ENCODE assay signal across 11 cellular contexts in genomic region chr7:45402480-45403218, GRCh38.
DNase-seq lines count a peak whose midpoint lies in the region; ATAC-seq and TF ChIP-seq lines count a peak whose summit lies in the region.
"Had no signal": no experiment of that assay in that cellular context is flagged by ENCODE, and none has a peak within 500 bp of the region (broad histone marks: within the 10 kb centered on the region; RNA-seq: fewer than 3 reads in every experiment).

No MANE protein-coding gene starts in this region.

- H3K9me3 ChIP-seq in DND-41 (ENCODE audit: insufficient read depth, low read length, severe bottlenecking), result no peaks in the 10 kb centered on the region

- CTCF ChIA-PET in activated CD8-positive, alpha-beta T cell treated with anti-CD3 and anti-CD28 coated beads, Interleukin-2, amount 10 ng/mL, durations not matched to agents 7 days and 5 days (lab: Charles Lee), result no interaction called here

- H3K27me3 ChIP-seq in DND-41 (ENCODE audit: insufficient read depth, low read length, poor library complexity), result no peaks in the 10 kb centered on the region

- TF ChIP-seq POLR2A in lower leg skin (IDR thresholded peaks at IDR 0.05), result no peak

- H4K20me1 ChIP-seq in DND-41 (ENCODE audit: insufficient read depth, low read length), result no peaks in the 10 kb centered on the region; the same call in 1 of the 2 replicates

- ATAC-seq in DND-41 (ENCODE audit: insufficient read depth, low read depth) (peak; percentile 65), GM21390 (IDR thresholded peaks at IDR 0.05; ENCODE audit: unreplicated experiment) (no peak), HG02970 (IDR thresholded peaks at IDR 0.05; ENCODE audit: low FRiP score, unreplicated experiment) (no peak)
- peak; percentile 44 for ATAC-seq in activated CD8-positive, alpha-beta T cell treated with anti-CD3 and anti-CD28 coated beads, Interleukin-2, amount 10 ng/mL, durations not matched to agents 7 days and 5 days
- ATAC-seq: activated T-cell treated with anti-CD3 and anti-CD28 coated beads, Interleukin-2, amount 50 U/mL, for 4 hours; naive thymus-derived CD8-positive, alpha-beta T cell had no signal

- H3K4me3 ChIP-seq in DND-41 (ENCODE audit: low read depth in 1 of 2, low read length in 2 of 2) (no peak overlapping the region), lower leg skin (ENCODE audit: low read depth, poor library complexity, severe bottlenecking) (no peak overlapping the region)

- no peaks in the 10 kb centered on the region for H3K36me3 ChIP-seq in DND-41 (ENCODE audit: insufficient read depth, low read length)

- H3K36me3 Mint-ChIP-seq in activated CD8-positive, alpha-beta T cell treated with anti-CD3 and anti-CD28 coated beads, Interleukin-2, amount 10 ng/mL, durations not matched to agents 7 days and 5 days (ENCODE audit: low read depth), result no peaks in the 10 kb centered on the region
- H3K36me3 Mint-ChIP-seq in activated T-helper 1 cell treated with anti-CD3 and anti-CD28 coated beads, Interleukin-12 subunit alpha, Interleukin-12 subunit beta, Interleukin-2, Interleukin-4 antibody, amounts not matched to agents 30 ng/mL and 10 ng/mL and 1 ng/mL, durations not matched to agents 14 hours and 24 hours and 36 hours (ENCODE audit: low read depth), result no peaks in the 10 kb centered on the region
- H3K36me3 Mint-ChIP-seq: naive thymus-derived CD8-positive, alpha-beta T cell had no signal

- 46 to 49% methylated on average over 2 of the region's 2 CpGs for WGBS in lower leg skin, 2 donors

- H3K27me3 Mint-ChIP-seq in activated CD8-positive, alpha-beta T cell treated with anti-CD3 and anti-CD28 coated beads, Interleukin-2, amount 10 ng/mL, durations not matched to agents 7 days and 5 days (ENCODE audit: low read depth), result peaks cover 10% of the 10 kb centered on the region
- peaks cover 3% of the 10 kb centered on the region for H3K27me3 Mint-ChIP-seq in activated T-helper 1 cell treated with anti-CD3 and anti-CD28 coated beads, Interleukin-12 subunit alpha, Interleukin-12 subunit beta, Interleukin-2, Interleukin-4 antibody, amounts not matched to agents 30 ng/mL and 10 ng/mL and 1 ng/mL, durations not matched to agents 14 hours and 24 hours and 36 hours (ENCODE audit: insufficient read depth)

- H3K4me1 ChIP-seq in DND-41 (ENCODE audit: insufficient read depth, low read length), result no peaks in the 10 kb centered on the region

- H3K9me3 Mint-ChIP-seq in activated CD8-positive, alpha-beta T cell treated with anti-CD3 and anti-CD28 coated beads, Interleukin-2, amount 10 ng/mL, durations not matched to agents 7 days and 5 days (ENCODE audit: insufficient read depth), result no peaks in the 10 kb centered on the region
- no peaks in the 10 kb centered on the region for H3K9me3 Mint-ChIP-seq in activated T-helper 1 cell treated with anti-CD3 and anti-CD28 coated beads, Interleukin-12 subunit alpha, Interleukin-12 subunit beta, Interleukin-2, Interleukin-4 antibody, amounts not matched to agents 30 ng/mL and 10 ng/mL and 1 ng/mL, durations not matched to agents 14 hours and 24 hours and 36 hours

- in situ Hi-C loops in KBM-7 (cut with MboI; ENCODE audit: low pct_unique_long_range_greater_than_20kb, low sequenced_read_pairs), result no loop called here

- TF ChIP-seq CTCF in DND-41 (IDR thresholded peaks at IDR 0.05; ENCODE audit: borderline replicate concordance, extremely low read depth, low read length, poor library complexity, severe bottlenecking) (no peak), lower leg skin (IDR thresholded peaks at IDR 0.05) (no peak)

- no peak overlapping the region for H3K4me3 Mint-ChIP-seq in activated CD8-positive, alpha-beta T cell treated with anti-CD3 and anti-CD28 coated beads, Interleukin-2, amount 10 ng/mL, durations not matched to agents 7 days and 5 days
- H3K4me3 Mint-ChIP-seq in activated T-helper 1 cell treated with anti-CD3 and anti-CD28 coated beads, Interleukin-12 subunit alpha, Interleukin-12 subunit beta, Interleukin-2, Interleukin-4 antibody, amounts not matched to agents 30 ng/mL and 10 ng/mL and 1 ng/mL, durations not matched to agents 14 hours and 24 hours and 36 hours, result no peak overlapping the region
- H3K4me3 Mint-ChIP-seq: activated T-cell treated with anti-CD3 and anti-CD28 coated beads, Interleukin-2, amount 50 U/mL, for 4 hours; naive thymus-derived CD8-positive, alpha-beta T cell had no signal

- no peak overlapping the region for H3K9ac ChIP-seq in DND-41 (ENCODE audit: low read depth, low read length)

- H2AFZ ChIP-seq in DND-41 (ENCODE audit: low read depth, low read length), result no peak overlapping the region

- intact Hi-C loops in lower leg skin (cut with DNase I; ENCODE audit: low total_unique reads), result no loop called here
- intact Hi-C loops in activated T-helper 1 cell treated with anti-CD3 and anti-CD28 coated beads, Interleukin-12 subunit alpha, Interleukin-12 subunit beta, Interleukin-2, Interleukin-4 antibody, amounts not matched to agents 30 ng/mL and 10 ng/mL and 1 ng/mL, durations not matched to agents 14 hours and 24 hours and 36 hours (cut with micrococcal nuclease), result no loop called here

- H3K27ac ChIP-seq in DND-41 (ENCODE audit: low read length), result no peak overlapping the region

- DNase-seq in DND-41 (no peak), KBM-7 (peak; percentile 8), islet precursor cell (peak; percentile 3), lower leg skin (ENCODE audit: low spot score in 2 of 2) (no peak)
- peak; percentile 26 for DNase-seq in activated CD8-positive, alpha-beta T cell treated with anti-CD3 and anti-CD28 coated beads, Interleukin-2, amount 10 ng/mL, durations not matched to agents 7 days and 5 days
- no peak for DNase-seq in activated T-helper 1 cell treated with anti-CD3 and anti-CD28 coated beads, Interleukin-12 subunit alpha, Interleukin-12 subunit beta, Interleukin-2, Interleukin-4 antibody, amounts not matched to agents 30 ng/mL and 10 ng/mL and 1 ng/mL, durations not matched to agents 14 hours and 24 hours and 36 hours (ENCODE audit: low spot score)
- DNase-seq: activated T-cell treated with anti-CD3 and anti-CD28 coated beads, Interleukin-2, amount 50 U/mL, for 4 hours; DMS79; naive thymus-derived CD8-positive, alpha-beta T cell had no signal

- POLR2A ChIA-PET in activated CD8-positive, alpha-beta T cell treated with anti-CD3 and anti-CD28 coated beads, Interleukin-2, amount 10 ng/mL, durations not matched to agents 7 days and 5 days (lab: Charles Lee), result no interaction called here

- no peak overlapping the region for H3K4me2 ChIP-seq in DND-41 (ENCODE audit: insufficient read depth, low read length)

- H3K79me2 ChIP-seq in DND-41 (ENCODE audit: insufficient read depth, low read length), result no peaks in the 10 kb centered on the region

- H3K4me1 Mint-ChIP-seq in activated CD8-positive, alpha-beta T cell treated with anti-CD3 and anti-CD28 coated beads, Interleukin-2, amount 10 ng/mL, durations not matched to agents 7 days and 5 days (ENCODE audit: low read depth), result peaks cover 10% of the 10 kb centered on the region
- H3K4me1 Mint-ChIP-seq in activated T-helper 1 cell treated with anti-CD3 and anti-CD28 coated beads, Interleukin-12 subunit alpha, Interleukin-12 subunit beta, Interleukin-2, Interleukin-4 antibody, amounts not matched to agents 30 ng/mL and 10 ng/mL and 1 ng/mL, durations not matched to agents 14 hours and 24 hours and 36 hours (ENCODE audit: low read depth), result peaks cover 10% of the 10 kb centered on the region
- H3K4me1 Mint-ChIP-seq: naive thymus-derived CD8-positive, alpha-beta T cell had no signal

- no peak overlapping the region for H3K27ac Mint-ChIP-seq in activated CD8-positive, alpha-beta T cell treated with anti-CD3 and anti-CD28 coated beads, Interleukin-2, amount 10 ng/mL, durations not matched to agents 7 days and 5 days
- H3K27ac Mint-ChIP-seq in activated T-helper 1 cell treated with anti-CD3 and anti-CD28 coated beads, Interleukin-12 subunit alpha, Interleukin-12 subunit beta, Interleukin-2, Interleukin-4 antibody, amounts not matched to agents 30 ng/mL and 10 ng/mL and 1 ng/mL, durations not matched to agents 14 hours and 24 hours and 36 hours, result no peak overlapping the region
- H3K27ac Mint-ChIP-seq: naive thymus-derived CD8-positive, alpha-beta T cell had no signal

Comparison
In these comparisons a context has a peak if more than half of its experiments do, and no peak if none do; other contexts are left out.
1. ATAC-seq: peak in DND-41 (single experiment) and activated CD8-positive, alpha-beta T cell treated with anti-CD3 and anti-CD28 coated beads, Interleukin-2, amount 10 ng/mL, durations not matched to agents 7 days and 5 days (single experiment); none in GM21390 (single experiment) and HG02970 (single experiment).
2. DNase-seq: peak in KBM-7 (single experiment), activated CD8-positive, alpha-beta T cell treated with anti-CD3 and anti-CD28 coated beads, Interleukin-2, amount 10 ng/mL, durations not matched to agents 7 days and 5 days (single experiment) and islet precursor cell (single experiment); none in DND-41 (single experiment), lower leg skin (0 of 2) and activated T-helper 1 cell treated with anti-CD3 and anti-CD28 coated beads, Interleukin-12 subunit alpha, Interleukin-12 subunit beta, Interleukin-2, Interleukin-4 antibody, amounts not matched to agents 30 ng/mL and 10 ng/mL and 1 ng/mL, durations not matched to agents 14 hours and 24 hours and 36 hours (single experiment).